Comparison of ENCODE assay signal across 8 cellular contexts in the genomic region with DNA sequence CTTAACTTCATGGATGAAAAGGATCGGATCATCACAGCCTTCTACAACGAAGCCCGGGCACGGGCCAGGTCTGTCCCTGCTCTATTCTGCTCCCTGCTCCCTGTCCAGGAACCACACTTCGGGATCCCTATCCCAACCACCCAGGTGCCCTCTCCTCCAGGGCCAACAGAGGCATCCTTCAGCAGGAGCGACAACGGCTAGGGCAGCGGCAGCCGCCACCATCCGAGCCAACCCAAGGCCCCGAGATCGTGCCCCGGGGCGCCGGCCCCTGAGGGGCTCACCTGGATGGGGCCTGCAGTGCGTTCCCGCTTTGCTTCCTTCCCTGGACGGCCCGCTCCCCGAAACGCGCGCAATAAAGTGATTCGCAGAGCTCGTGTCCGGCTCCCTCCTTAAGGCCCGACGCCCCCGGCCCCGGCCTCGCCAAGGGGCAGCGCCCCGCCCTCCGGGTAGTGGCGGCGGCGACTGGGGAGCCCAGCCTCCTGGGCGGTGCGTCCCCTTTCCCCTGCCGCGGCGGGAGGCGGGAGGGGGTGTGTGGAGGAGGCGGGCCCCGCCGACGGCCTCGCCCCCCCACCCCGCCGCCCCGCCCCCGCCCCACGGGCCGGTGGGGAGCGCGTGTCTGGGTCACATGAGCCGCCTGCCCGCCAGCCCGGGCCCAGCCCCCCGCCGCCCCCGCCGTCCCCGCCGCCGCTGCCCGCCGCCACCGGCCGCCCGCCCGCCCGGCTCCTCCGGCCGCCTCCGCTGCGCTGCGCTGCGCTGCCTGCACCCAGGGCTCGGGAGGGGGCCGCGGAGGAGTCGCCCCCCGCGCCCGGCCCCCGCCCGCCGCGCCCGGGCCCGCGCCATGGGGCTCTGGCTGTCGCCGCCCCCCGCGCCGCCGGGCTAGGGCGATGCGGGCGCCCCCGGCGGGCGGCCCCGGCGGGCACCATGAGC. TPM values are rescaled to one million over a fixed set of nuclear protein-coding genes. Genes with fewer than 3 reads are reported as not detected.
DNase-seq lines count a peak whose midpoint lies in the region; ATAC-seq and TF ChIP-seq lines count a peak whose summit lies in the region.

A gene with protein sequence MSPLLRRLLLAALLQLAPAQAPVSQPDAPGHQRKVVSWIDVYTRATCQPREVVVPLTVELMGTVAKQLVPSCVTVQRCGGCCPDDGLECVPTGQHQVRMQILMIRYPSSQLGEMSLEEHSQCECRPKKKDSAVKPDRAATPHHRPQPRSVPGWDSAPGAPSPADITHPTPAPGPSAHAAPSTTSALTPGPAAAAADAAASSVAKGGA (plus strand): TSS at position 672 of the 927 bp plus-strand sequence. CDS start 250 bp downstream, at position 922.

- H3K9me3 ChIP-seq in OCI-LY7 (ENCODE audit: low read length) (no peaks in the 10 kb centered on the region), tibial artery (no peaks in the 10 kb centered on the region)

- H3K4me1 Mint-ChIP-seq in natural killer cell treated with Interleukin-12 subunit alpha and Interleukin-12 subunit beta and Interleukin-15 and Interleukin-18, amount 100 ng/mL, for 72 hours (ENCODE audit: low read depth in 2 of 2) = peaks cover 18 to 23% of the 10 kb centered on the region in 2 donors

- no peaks in the 10 kb centered on the region for H3K9me2 ChIP-seq in OCI-LY7 (ENCODE audit: insufficient read depth, low read length)

- intact Hi-C loops in OCI-LY7 (cut with micrococcal nuclease; ENCODE audit: unreplicated experiment) = no loop called here
- intact Hi-C loops in tibial artery (cut with DNase I; ENCODE audit: low total_unique reads) = no loop called here

- TF ChIP-seq CTCF in OCI-LY7 (conservative IDR thresholded peaks at IDR 0.05; ENCODE audit: low read length) (no peak), fibroblast of the aortic adventitia (IDR thresholded peaks at IDR 0.05; ENCODE audit: insufficient read depth, low read length) (no peak), tibial artery (IDR thresholded peaks at IDR 0.05) (no peak)

- no peaks in the 10 kb centered on the region for H3K9me3 Mint-ChIP-seq in natural killer cell treated with Interleukin-12 subunit alpha and Interleukin-12 subunit beta and Interleukin-15 and Interleukin-18, amount 100 ng/mL, for 72 hours

- BruUV-seq in OCI-LY7 (replicated peaks; lab: Mats Ljungman, UMichigan) = no TSS peak

- H3K4me2 ChIP-seq in OCI-LY7 (ENCODE audit: low read length) = peak within 1 kb of the TSS; percentile 82

- H3K4me3 ChIP-seq in OCI-LY7 (ENCODE audit: low read depth, low read length, poor library complexity, severe bottlenecking) (peak within 1 kb of the TSS; percentile 74), fibroblast of the aortic adventitia (ENCODE audit: low read depth, low read length) (peak within 1 kb of the TSS; percentile 80), tibial artery (peak within 1 kb of the TSS; percentile 87 to 93)

- peak within 1 kb of the TSS; percentile 71 for H3K4me3 Mint-ChIP-seq in natural killer cell treated with Interleukin-12 subunit alpha and Interleukin-12 subunit beta and Interleukin-15 and Interleukin-18, amount 100 ng/mL, for 72 hours

- ATAC-seq in HG02623 (IDR thresholded peaks at IDR 0.05; ENCODE audit: unreplicated experiment) = peak; percentile 34
- peak; percentile 80 to 84 for ATAC-seq in natural killer cell treated with Interleukin-12 subunit alpha and Interleukin-12 subunit beta and Interleukin-15 and Interleukin-18, amount 100 ng/mL, for 72 hours

- CTCF ChIA-PET in OCI-LY7 (lab: Charles Lee; ENCODE audit: unreplicated experiment) = no interaction called here

- POLR2A ChIA-PET in OCI-LY7 (lab: Charles Lee) = interaction anchor here (0.6 kb wide), 1 partner anchor 77 kb away, joined by 4 read pairs; no protein-coding TSS in a partner anchor

- peak within 1 kb of the TSS in 1 of 2 donors; percentile 63 for H3K27ac Mint-ChIP-seq in natural killer cell treated with Interleukin-12 subunit alpha and Interleukin-12 subunit beta and Interleukin-15 and Interleukin-18, amount 100 ng/mL, for 72 hours

- H3K79me2 ChIP-seq in OCI-LY7 (ENCODE audit: insufficient read depth, low read depth, low read length) = no peaks in the 10 kb centered on the region; the same call in 1 of the 2 replicates

- H3K36me3 ChIP-seq in OCI-LY7 (ENCODE audit: insufficient read depth, low read length) (peaks cover 18% of the 10 kb centered on the region), tibial artery (peaks cover 6 to 27% (median 16%) of the 10 kb centered on the region in 3 donors)

- H3K27me3 ChIP-seq in tibial artery = no peaks in the 10 kb centered on the region

- no peaks in the 10 kb centered on the region for H4K20me1 ChIP-seq in OCI-LY7 (ENCODE audit: insufficient read depth, low read length)

- peak; percentile 71 for DNase-seq in Daoy (ENCODE audit: low read depth)
- DNase-seq in OCI-LY7 (ENCODE audit: low spot score) = peak; percentile 67
- peak; percentile 66 for DNase-seq in activated T-helper 9 cell treated with anti-CD3 and anti-CD28 coated beads, Interleukin-2, amount 50 U/mL, for 16 hours (ENCODE audit: low read depth)
- DNase-seq in fibroblast of the aortic adventitia (ENCODE audit: low read depth) = peak; percentile 27
- peak; percentile 85 for DNase-seq in natural killer cell treated with Interleukin-12 subunit alpha and Interleukin-12 subunit beta and Interleukin-15 and Interleukin-18, amount 100 ng/mL, for 72 hours (ENCODE audit: low spot score)
- DNase-seq in tibial artery = peak; percentile 75 to 91
- no peak for DNase-seq in SKM-1 (lab: John Stamatoyannopoulos, UW; ENCODE audit: unreplicated experiment)

- H3K4me1 ChIP-seq in OCI-LY7 (ENCODE audit: insufficient read depth, low read length, poor library complexity, severe bottlenecking) (peaks cover 52% of the 10 kb centered on the region), tibial artery (peaks cover 7 to 55% (median 43%) of the 10 kb centered on the region in 4 donors)

- H3K27ac ChIP-seq in OCI-LY7 (ENCODE audit: low read depth, low read length, poor library complexity, severe bottlenecking) (peak within 1 kb of the TSS; percentile 33), tibial artery (peak within 1 kb of the TSS; percentile 96 to 98)

- peak within 1 kb of the TSS; percentile 18; the same call in 1 of the 2 replicates for H2AFZ ChIP-seq in OCI-LY7 (ENCODE audit: low read length)

- H3K27me3 Mint-ChIP-seq in natural killer cell treated with Interleukin-12 subunit alpha and Interleukin-12 subunit beta and Interleukin-15 and Interleukin-18, amount 100 ng/mL, for 72 hours = no peaks in the 10 kb centered on the region

- no peaks in the 10 kb centered on the region for H3K36me3 Mint-ChIP-seq in natural killer cell treated with Interleukin-12 subunit alpha and Interleukin-12 subunit beta and Interleukin-15 and Interleukin-18, amount 100 ng/mL, for 72 hours

RNA-seq across cellular contexts. Expression of the gene that starts here (rescaled TPM):
- 6.7 and 8.9 TPM in 2 replicates for total RNA-seq in Daoy (2014; rRNA removed; shearing (Covaris generic))
- 35.3 and 46.3 TPM in 2 replicates for total RNA-seq in OCI-LY7 (2014; rRNA removed; shearing (Covaris generic))
- 59.6 and 60.8 TPM in 2 replicates for total RNA-seq in OCI-LY7 (2022)
- total RNA-seq in fibroblast of the aortic adventitia (ENCODE audit: low replicate concordance) = 17.3 and 37.5 TPM in 2 replicates
- total RNA-seq in natural killer cell treated with Interleukin-12 subunit alpha and Interleukin-12 subunit beta and Interleukin-15 and Interleukin-18, amount 100 ng/mL, for 72 hours = 10 to 100 TPM; 38.7 to 42.3 TPM
